ENCODE assay signal across 24 cellular contexts in genomic region chr18:67456691-67457090, GRCh38. TPM values are rescaled to one million over a fixed set of nuclear protein-coding genes. Genes with fewer than 3 reads are reported as not detected.
A peak's percentile ranks its signal among the peaks of the same experiment; 100 is the strongest.
DNase-seq lines count a peak whose midpoint lies in the region; ATAC-seq and TF ChIP-seq lines count a peak whose summit lies in the region.
"Had no signal": no experiment of that assay in that cellular context is flagged by ENCODE, and none has a peak within 500 bp of the region (broad histone marks: within the 10 kb centered on the region; RNA-seq: fewer than 3 reads in every experiment).

No MANE protein-coding gene starts in this region.

- no peaks in the 10 kb centered on the region for H3K27me3 Mint-ChIP-seq in progenitor cell of endocrine pancreas
- no peaks in the 10 kb centered on the region for H3K27me3 Mint-ChIP-seq in CD8-positive, alpha-beta memory T cell
- H3K27me3 Mint-ChIP-seq in mesothelial cell of epicardium (ENCODE audit: low read depth), result no peaks in the 10 kb centered on the region
- H3K27me3 Mint-ChIP-seq: activated naive CD4-positive, alpha-beta T cell treated with anti-CD3 and anti-CD28 coated beads, Interleukin-2, amount 10 ng/mL, durations not matched to agents 7 days and 5 days; central memory CD8-positive, alpha-beta T cell; stimulated activated naive CD8-positive, alpha-beta T cell treated with anti-CD3 and anti-CD28 coated beads, Interleukin-15, amount 100 ng/mL, for 72 hours had no signal

- no peaks in the 10 kb centered on the region for H3K9me3 ChIP-seq in CD8-positive, alpha-beta memory T cell (ENCODE audit: low read length)
- H3K9me3 ChIP-seq: esophagus muscularis mucosa, transverse colon had no signal

- H3K4me1 Mint-ChIP-seq in progenitor cell of endocrine pancreas (ENCODE audit: low read depth) (peaks cover 3% of the 10 kb centered on the region), mesothelial cell of epicardium (no peaks in the 10 kb centered on the region)
- peaks cover 16 to 21% (median 18%) of the 10 kb centered on the region in 3 donors for H3K4me1 Mint-ChIP-seq in CD8-positive, alpha-beta memory T cell
- H3K4me1 Mint-ChIP-seq: B cell had no signal

- H3K27ac ChIP-seq in CD8-positive, alpha-beta memory T cell (ENCODE audit: low read depth, low read length), result no peak overlapping the region
- H3K27ac ChIP-seq: 22Rv1, esophagus muscularis mucosa, transverse colon had no signal

- H3K4me1 ChIP-seq in CD8-positive, alpha-beta memory T cell (ENCODE audit: insufficient read depth, low read length), result peaks cover 2% of the 10 kb centered on the region
- H3K4me1 ChIP-seq: esophagus muscularis mucosa, transverse colon had no signal

- no peak for ATAC-seq in GM18502 (IDR thresholded peaks at IDR 0.05; ENCODE audit: poor library complexity, unreplicated experiment)
- ATAC-seq: activated T-cell treated with anti-CD3 and anti-CD28 coated beads, Interleukin-2, amount 50 U/mL, for 4 hours; left ventricle myocardium superior; stimulated activated naive CD8-positive, alpha-beta T cell treated with anti-CD3 and anti-CD28 coated beads, Interleukin-15, amount 100 ng/mL, for 72 hours had no signal

- POLR2A ChIA-PET in CD8-positive, alpha-beta memory T cell (lab: Charles Lee), result no interaction called here

- TF ChIP-seq CTCF in fibroblast of mammary gland (conservative IDR thresholded peaks at IDR 0.05; ENCODE audit: control insufficient read depth, insufficient read depth, low read depth, low read length), result peak; percentile 20
- TF ChIP-seq CTCF in progenitor cell of endocrine pancreas (IDR thresholded peaks at IDR 0.05; ENCODE audit: unreplicated experiment), result peak; percentile 28
- TF ChIP-seq CTCF in mesothelial cell of epicardium (IDR thresholded peaks at IDR 0.05; ENCODE audit: unreplicated experiment), result no peak

- no peak overlapping the region for H3K4me3 ChIP-seq in fibroblast of mammary gland (ENCODE audit: control insufficient read depth, low read depth, low read length)
- H3K4me3 ChIP-seq in CD8-positive, alpha-beta memory T cell (ENCODE audit: low read length), result no peak overlapping the region
- H3K4me3 ChIP-seq: esophagus muscularis mucosa, transverse colon had no signal

- no peaks in the 10 kb centered on the region for H3K36me3 Mint-ChIP-seq in progenitor cell of endocrine pancreas (ENCODE audit: insufficient read depth)
- peaks cover 0 to 4% (median 0%) of the 10 kb centered on the region in 3 donors for H3K36me3 Mint-ChIP-seq in CD8-positive, alpha-beta memory T cell
- no peaks in the 10 kb centered on the region for H3K36me3 Mint-ChIP-seq in mesothelial cell of epicardium
- H3K36me3 Mint-ChIP-seq: activated naive CD4-positive, alpha-beta T cell treated with anti-CD3 and anti-CD28 coated beads, Interleukin-2, amount 10 ng/mL, durations not matched to agents 7 days and 5 days had no signal

- DNase-seq in DMS 273 (lab: John Stamatoyannopoulos, UW; ENCODE audit: unreplicated experiment), result peak; percentile 20
- no peak for DNase-seq in DMS 273 treated with DMSO at 0.1 percent for 48 hours (lab: John Stamatoyannopoulos, UW)
- DNase-seq in OCI-M1 (lab: John Stamatoyannopoulos, UW), result peak; percentile 40
- peak; percentile 6 for DNase-seq in fibroblast of mammary gland (ENCODE audit: low read depth)
- DNase-seq in progenitor cell of endocrine pancreas (ENCODE audit: low spot score, unreplicated experiment), result no peak
- DNase-seq in CD8-positive, alpha-beta memory T cell, result no peak
- no peak for DNase-seq in mesothelial cell of epicardium (ENCODE audit: low spot score in 2 of 2, unreplicated experiment in 2 of 2)
- DNase-seq: activated naive CD4-positive, alpha-beta T cell treated with anti-CD3 and anti-CD28 coated beads, Interleukin-2, amount 10 ng/mL, durations not matched to agents 7 days and 5 days; activated T-cell treated with anti-CD3 and anti-CD28 coated beads, Interleukin-2, amount 50 U/mL, for 4 hours; Calu3; head of caudate nucleus; KBM-7; left ventricle myocardium superior; NCI-H187 treated with DMSO at 0.1 percent for 48 hours; NCI-H82; retina; stimulated activated CD4-positive, alpha-beta T cell treated with anti-CD3 and anti-CD28 coated beads, Interleukin-4, amount 100 ng/mL, for 4 hours; stimulated activated naive CD8-positive, alpha-beta T cell treated with anti-CD3 and anti-CD28 coated beads, Interleukin-15, amount 100 ng/mL, for 72 hours; transverse colon had no signal

- H3K9me3 Mint-ChIP-seq in progenitor cell of endocrine pancreas (ENCODE audit: low read depth), result peaks cover 4% of the 10 kb centered on the region
- peaks cover 0 to 5% (median 0%) of the 10 kb centered on the region in 5 donors for H3K9me3 Mint-ChIP-seq in CD8-positive, alpha-beta memory T cell
- peaks cover 14% of the 10 kb centered on the region for H3K9me3 Mint-ChIP-seq in mesothelial cell of epicardium
- H3K9me3 Mint-ChIP-seq: activated naive CD4-positive, alpha-beta T cell treated with anti-CD3 and anti-CD28 coated beads, Interleukin-2, amount 10 ng/mL, durations not matched to agents 7 days and 5 days had no signal

- H3K27ac Mint-ChIP-seq in progenitor cell of endocrine pancreas (no peak overlapping the region), mesothelial cell of epicardium (no peak overlapping the region)
- no peak overlapping the region for H3K27ac Mint-ChIP-seq in CD8-positive, alpha-beta memory T cell
- H3K27ac Mint-ChIP-seq: activated naive CD4-positive, alpha-beta T cell treated with anti-CD3 and anti-CD28 coated beads, Interleukin-2, amount 10 ng/mL, durations not matched to agents 7 days and 5 days; B cell; stimulated activated naive CD8-positive, alpha-beta T cell treated with anti-CD3 and anti-CD28 coated beads, Interleukin-15, amount 100 ng/mL, for 72 hours had no signal

- H3K36me3 ChIP-seq in CD8-positive, alpha-beta memory T cell (ENCODE audit: insufficient read depth, low read length), result no peaks in the 10 kb centered on the region
- H3K36me3 ChIP-seq: esophagus muscularis mucosa, transverse colon had no signal

- H3K4me3 Mint-ChIP-seq in progenitor cell of endocrine pancreas (ENCODE audit: low read depth) (no peak overlapping the region), mesothelial cell of epicardium (no peak overlapping the region)
- H3K4me3 Mint-ChIP-seq in CD8-positive, alpha-beta memory T cell, result no peak overlapping the region
- H3K4me3 Mint-ChIP-seq: activated naive CD4-positive, alpha-beta T cell treated with anti-CD3 and anti-CD28 coated beads, Interleukin-2, amount 10 ng/mL, durations not matched to agents 7 days and 5 days; activated T-cell treated with anti-CD3 and anti-CD28 coated beads, Interleukin-2, amount 50 U/mL, for 4 hours; B cell; central memory CD8-positive, alpha-beta T cell; stimulated activated naive CD8-positive, alpha-beta T cell treated with anti-CD3 and anti-CD28 coated beads, Interleukin-15, amount 100 ng/mL, for 72 hours had no signal

- CTCF ChIA-PET in CD8-positive, alpha-beta memory T cell (lab: Charles Lee), result no interaction called here

- H3K27me3 ChIP-seq in CD8-positive, alpha-beta memory T cell (ENCODE audit: insufficient read depth, low read length, poor library complexity, severe bottlenecking), result no peaks in the 10 kb centered on the region
- H3K27me3 ChIP-seq: esophagus muscularis mucosa, transverse colon had no signal

RNA-seq across cellular contexts. Expression of gene DSEL, which starts 59.8 kb away (rescaled TPM):
- total RNA-seq in progenitor cell of endocrine pancreas (5.9 and 6.2 TPM in 2 replicates), mesothelial cell of epicardium (6.3 to 6.5 TPM (median 6.4 TPM) in 3 replicates)
- under 1 TPM; 0.24 to 0.46 TPM for total RNA-seq in CD8-positive, alpha-beta memory T cell
- polyA plus RNA-seq in CD8-positive, alpha-beta memory T cell, result 1.1 TPM

Comparison
In these comparisons a context has a peak if more than half of its experiments do, and no peak if none do; other contexts are left out.
1. DNase-seq: peak in DMS 273 (single experiment), OCI-M1 (single experiment) and fibroblast of mammary gland (single experiment); none in DMS 273 treated with DMSO at 0.1 percent for 48 hours (single experiment), progenitor cell of endocrine pancreas (single experiment), CD8-positive, alpha-beta memory T cell (0 of 5) and mesothelial cell of epicardium (0 of 2).